ENCODE assay signal across 8 cellular contexts in genomic region chr14:75295491-75296338, GRCh38. TPM values are rescaled to one million over a fixed set of nuclear protein-coding genes. Genes with fewer than 3 reads are reported as not detected.
A peak's percentile ranks its signal among the peaks of the same experiment; 100 is the strongest.
DNase-seq lines count a peak whose midpoint lies in the region; ATAC-seq and TF ChIP-seq lines count a peak whose summit lies in the region.

No MANE protein-coding gene starts in this region.

- H3K79me2 ChIP-seq in GM23338 (replicated peaks; ENCODE audit: insufficient read depth) = no peaks in the 10 kb centered on the region

- no peaks in the 10 kb centered on the region for H3K9me3 Mint-ChIP-seq in GM23338

- peaks cover 14% of the 10 kb centered on the region for H3K4me1 Mint-ChIP-seq in GM23338

- DNase-seq in BE2C (peak; percentile 82), GM23338 (ENCODE audit: low spot score) (peak; percentile 95), NCI-H82 treated with DMSO at 0.1 percent for 48 hours (lab: John Stamatoyannopoulos, UW; ENCODE audit: unreplicated experiment) (peak; percentile 56), medulla oblongata (ENCODE audit: extremely low spot score) (peak; percentile 92)
- DNase-seq in activated CD8-positive, alpha-beta memory T cell treated with anti-CD3 and anti-CD28 coated beads for 24 hours = peak; percentile 91
- peak; percentile 62 for DNase-seq in effector CD8-positive, alpha-beta T cell (lab: John Stamatoyannopoulos, UW)
- peak; percentile 60 to 63 (median 62) for DNase-seq in stimulated activated CD4-positive, alpha-beta T cell treated with anti-CD3 and anti-CD28 coated beads, TNF-alpha, amount 100 ng/mL, for 4 hours (ENCODE audit: low read depth in 3 of 3)

- no peak overlapping the region; the same call in 1 of the 2 replicates for H2AFZ ChIP-seq in GM23338

- H3K27me3 ChIP-seq in BE2C = no peaks in the 10 kb centered on the region
- H3K27me3 ChIP-seq in GM23338 (ENCODE audit: insufficient read depth) = no peaks in the 10 kb centered on the region

- ATAC-seq in GM23338 = peak; percentile 44
- no peak for ATAC-seq in HG02981 (IDR thresholded peaks at IDR 0.05; ENCODE audit: unreplicated experiment)

- H3K4me1 ChIP-seq in BE2C = no peaks in the 10 kb centered on the region
- H3K4me1 ChIP-seq in GM23338 (ENCODE audit: insufficient read depth) = peaks cover 17% of the 10 kb centered on the region

- TF ChIP-seq CTCF in BE2C (IDR thresholded peaks at IDR 0.05; ENCODE audit: low read depth, low read length) = peak; percentile 99
- peak; percentile 96 to 98 for TF ChIP-seq CTCF in GM23338 (conservative IDR thresholded peaks at IDR 0.05; ENCODE audit: low read depth in 2 of 2)

- H3K4me3 Mint-ChIP-seq in GM23338 = peak overlapping the region; percentile 86

- H4K20me1 ChIP-seq in GM23338 (replicated peaks; ENCODE audit: insufficient read depth) = no peaks in the 10 kb centered on the region

- H3K27ac Mint-ChIP-seq in GM23338 = peak overlapping the region; percentile 47

- H3K9me3 ChIP-seq in BE2C = no peaks in the 10 kb centered on the region

- H3K27ac ChIP-seq in GM23338 (ENCODE audit: low read depth) = peak overlapping the region; percentile 64

- H3K36me3 ChIP-seq in BE2C = no peaks in the 10 kb centered on the region
- no peaks in the 10 kb centered on the region for H3K36me3 ChIP-seq in GM23338 (ENCODE audit: insufficient read depth)

- H3K4me3 ChIP-seq in BE2C (ENCODE audit: low read depth, low read length) (peak overlapping the region; percentile 71), GM23338 (peak overlapping the region; percentile 90)

- peak overlapping the region; percentile 93 for H3K4me2 ChIP-seq in GM23338

- H3K9me2 ChIP-seq in GM23338 (ENCODE audit: insufficient read depth) = no peaks in the 10 kb centered on the region

- peaks cover 5% of the 10 kb centered on the region; the same call in 1 of the 2 replicates for H3F3A ChIP-seq in GM23338 (replicated peaks; ENCODE audit: low read depth)

- H3K27me3 Mint-ChIP-seq in GM23338 (ENCODE audit: insufficient read depth, low read depth, poor library complexity) = peaks cover 12% of the 10 kb centered on the region

- no peaks in the 10 kb centered on the region for H3K36me3 Mint-ChIP-seq in GM23338 (ENCODE audit: low read depth)

TF ChIP-seq in GM23338, 12 proteins besides CTCF, POLR2A, EP300 and RAD21:
- TF ChIP-seq REST (IDR thresholded peaks at IDR 0.05; ENCODE audit: unreplicated experiment) (no peak), ZNF462 (CRISPR knock-in tag; IDR thresholded peaks at IDR 0.05) (no peak), ZNF114 (CRISPR knock-in tag; IDR thresholded peaks at IDR 0.05) (no peak), EZH2 (IDR thresholded peaks at IDR 0.05; ENCODE audit: low read depth, unreplicated experiment) (no peak), POLR2AphosphoS5 (IDR thresholded peaks at IDR 0.05; ENCODE audit: low read depth) (no peak), STAT1 (IDR thresholded peaks at IDR 0.05; ENCODE audit: unreplicated experiment) (no peak), JUNB (IDR thresholded peaks at IDR 0.05; ENCODE audit: unreplicated experiment) (no peak), EZH2phosphoT487 (IDR thresholded peaks at IDR 0.05; ENCODE audit: unreplicated experiment) (no peak), NANOG (IDR thresholded peaks at IDR 0.05; ENCODE audit: borderline replicate concordance) (no peak), CREB1 (CRISPR knock-in tag; IDR thresholded peaks at IDR 0.05; ENCODE audit: low read depth) (no peak), ZNF331 (CRISPR knock-in tag; IDR thresholded peaks at IDR 0.05; ENCODE audit: low read depth) (no peak)

RNA-seq across cellular contexts. Expression of gene FOS, which starts 17.1 kb away (rescaled TPM):
- 5.2 TPM for polyA plus RNA-seq in BE2C (2012; ENCODE audit: insufficient read depth, insufficient read length, low read depth)
- total RNA-seq in GM23338 (2014; rRNA removed; shearing (Covaris generic)) = 39.7 and 47.3 TPM in 2 replicates
- polyA plus RNA-seq in GM23338 (2016; fragmentation: Nextera tagmentation; extraction: Ambion mirVana) = 48.6 and 54.8 TPM in 2 replicates
